In genomic region chr5:158770506-158770905, GRCh38 we compare ENCODE assay signal across 11 cellular contexts.
DNase-seq lines count a peak whose midpoint lies in the region; ATAC-seq and TF ChIP-seq lines count a peak whose summit lies in the region.
"Had no signal": no experiment of that assay in that cellular context is flagged by ENCODE, and none has a peak within 500 bp of the region (broad histone marks: within the 10 kb centered on the region; RNA-seq: fewer than 3 reads in every experiment).

No MANE protein-coding gene starts in this region.

- TF ChIP-seq CTCF in fibroblast of mammary gland (conservative IDR thresholded peaks at IDR 0.05; ENCODE audit: control insufficient read depth, insufficient read depth, low read depth, low read length) (peak; percentile 63), type B pancreatic cell (conservative IDR thresholded peaks at IDR 0.05) (peak; percentile 49)

- peaks cover 4% of the 10 kb centered on the region for H3K27me3 Mint-ChIP-seq in type B pancreatic cell
- peaks cover 9% of the 10 kb centered on the region for H3K27me3 Mint-ChIP-seq in activated T-cell treated with anti-CD3 and anti-CD28 coated beads, Interleukin-2, amount 50 U/mL, for 72 hours (ENCODE audit: low read depth)

- no peak overlapping the region for H3K4me3 Mint-ChIP-seq in type B pancreatic cell
- no peak overlapping the region for H3K4me3 Mint-ChIP-seq in activated T-cell treated with anti-CD3 and anti-CD28 coated beads, Interleukin-2, amount 50 U/mL, for 72 hours
- H3K4me3 Mint-ChIP-seq: stimulated activated effector memory CD8-positive, alpha-beta T cell treated with anti-CD3 and anti-CD28 coated beads, Interleukin-12 subunit alpha, Interleukin-12 subunit beta, amount 100 ng/mL, for 72 hours had no signal

- DNase-seq in NCI-H82 (lab: John Stamatoyannopoulos, UW) (peak; percentile 33), NCI-H82 treated with DMSO at 0.1 percent for 48 hours (lab: John Stamatoyannopoulos, UW; ENCODE audit: unreplicated experiment) (no peak), NOMO-1 treated with dmso at 0.1 percent for 144 hours (lab: John Stamatoyannopoulos, UW; ENCODE audit: unreplicated experiment) (peak; percentile 57), fibroblast of mammary gland (ENCODE audit: low read depth) (peak; percentile 75), type B pancreatic cell (ENCODE audit: extremely low spot score, unreplicated experiment) (no peak), epidermal melanocyte (ENCODE audit: insufficient read length, low spot score) (no peak)
- no peak for DNase-seq in activated T-cell treated with anti-CD3 and anti-CD28 coated beads, Interleukin-2, amount 50 U/mL, for 72 hours
- DNase-seq: NCI-H1694 treated with DMSO at 0.1 percent for 48 hours, pancreas had no signal

- H3K36me3 Mint-ChIP-seq in type B pancreatic cell, result peaks cover 4% of the 10 kb centered on the region
- H3K36me3 Mint-ChIP-seq in activated T-cell treated with anti-CD3 and anti-CD28 coated beads, Interleukin-2, amount 50 U/mL, for 72 hours (ENCODE audit: insufficient read depth in 2 of 2), result no peaks in the 10 kb centered on the region
- H3K36me3 Mint-ChIP-seq: stimulated activated effector memory CD8-positive, alpha-beta T cell treated with anti-CD3 and anti-CD28 coated beads, Interleukin-12 subunit alpha, Interleukin-12 subunit beta, amount 100 ng/mL, for 72 hours had no signal

- H3K4me1 Mint-ChIP-seq in type B pancreatic cell (ENCODE audit: unreplicated experiment), result peaks cover 14% of the 10 kb centered on the region
- peaks cover 3% of the 10 kb centered on the region for H3K4me1 Mint-ChIP-seq in activated T-cell treated with anti-CD3 and anti-CD28 coated beads, Interleukin-2, amount 50 U/mL, for 72 hours (ENCODE audit: low read depth)
- H3K4me1 Mint-ChIP-seq: stimulated activated effector memory CD8-positive, alpha-beta T cell treated with anti-CD3 and anti-CD28 coated beads, Interleukin-12 subunit alpha, Interleukin-12 subunit beta, amount 100 ng/mL, for 72 hours had no signal

- H3K4me3 ChIP-seq in fibroblast of mammary gland (ENCODE audit: control insufficient read depth, low read depth, low read length), result no peak overlapping the region
- H3K4me3 ChIP-seq: pancreas had no signal

- H3K9me3 Mint-ChIP-seq in type B pancreatic cell, result no peaks in the 10 kb centered on the region
- H3K9me3 Mint-ChIP-seq in activated T-cell treated with anti-CD3 and anti-CD28 coated beads, Interleukin-2, amount 50 U/mL, for 72 hours, result peaks cover 0 to 2% of the 10 kb centered on the region in 2 donors
- H3K9me3 Mint-ChIP-seq: stimulated activated effector memory CD8-positive, alpha-beta T cell treated with anti-CD3 and anti-CD28 coated beads, Interleukin-12 subunit alpha, Interleukin-12 subunit beta, amount 100 ng/mL, for 72 hours had no signal

- no peak overlapping the region for H3K27ac Mint-ChIP-seq in type B pancreatic cell
- H3K27ac Mint-ChIP-seq in activated T-cell treated with anti-CD3 and anti-CD28 coated beads, Interleukin-2, amount 50 U/mL, for 72 hours, result no peak overlapping the region
- H3K27ac Mint-ChIP-seq: stimulated activated effector memory CD8-positive, alpha-beta T cell treated with anti-CD3 and anti-CD28 coated beads, Interleukin-12 subunit alpha, Interleukin-12 subunit beta, amount 100 ng/mL, for 72 hours had no signal

- ATAC-seq in HG03442 (IDR thresholded peaks at IDR 0.05; ENCODE audit: unreplicated experiment), result no peak
- ATAC-seq in activated T-cell treated with anti-CD3 and anti-CD28 coated beads, Interleukin-2, amount 50 U/mL, for 72 hours (replicated peaks in 1 of 2), result no peak
- ATAC-seq: stimulated activated effector memory CD8-positive, alpha-beta T cell treated with anti-CD3 and anti-CD28 coated beads, Interleukin-12 subunit alpha, Interleukin-12 subunit beta, amount 100 ng/mL, for 72 hours had no signal

Comparison
In these comparisons a context has a peak if more than half of its experiments do, and no peak if none do; other contexts are left out.
1. DNase-seq: peak in NCI-H82 (single experiment), NOMO-1 treated with dmso at 0.1 percent for 144 hours (single experiment) and fibroblast of mammary gland (single experiment); none in NCI-H82 treated with DMSO at 0.1 percent for 48 hours (single experiment), type B pancreatic cell (single experiment), epidermal melanocyte (single experiment) and activated T-cell treated with anti-CD3 and anti-CD28 coated beads, Interleukin-2, amount 50 U/mL, for 72 hours (0 of 2).